24 cellular contexts compared by ENCODE assay signal in genomic region chr9:134179918-134180785, GRCh38. TPM values are rescaled to one million over a fixed set of nuclear protein-coding genes. Genes with fewer than 3 reads are reported as not detected.
DNase-seq lines count a peak whose midpoint lies in the region; ATAC-seq and TF ChIP-seq lines count a peak whose summit lies in the region.
"Had no signal": no experiment of that assay in that cellular context is flagged by ENCODE, and none has a peak within 500 bp of the region (broad histone marks: within the 10 kb centered on the region; RNA-seq: fewer than 3 reads in every experiment).

No MANE protein-coding gene starts in this region.

- ATAC-seq in sciatic nerve, result no peak
- ATAC-seq in GM19035 (IDR thresholded peaks at IDR 0.05; ENCODE audit: unreplicated experiment), result no peak

- H3K27me3 Mint-ChIP-seq in immature natural killer cell (ENCODE audit: low read depth in 3 of 3), result peaks cover 16 to 22% (median 21%) of the 10 kb centered on the region in 3 donors
- H3K27me3 Mint-ChIP-seq: CD4-positive, alpha-beta memory T cell had no signal

- no peak for TF ChIP-seq CTCF in coronary artery (IDR thresholded peaks at IDR 0.05)

- DNase-seq in activated effector memory CD4-positive, alpha-beta T cell treated with anti-CD3 and anti-CD28 coated beads, Interleukin-2, amount 50 U/mL, for 16 hours, result peak; percentile 58
- no peak for DNase-seq in activated effector memory CD4-positive, alpha-beta T cell treated with Interleukin-2 at 50 U/mL for 16 hours
- DNase-seq in D341Med (ENCODE audit: low spot score) (peak; percentile 14), immature natural killer cell (no peak), sciatic nerve (ENCODE audit: low spot score) (peak; percentile 54), coronary artery (ENCODE audit: low spot score) (no peak), iPS-NIHi11 (ENCODE audit: low spot score) (no peak)
- DNase-seq: activated B cell treated with CpG ODN at 0.5 μM for 24 hours; amniotic stem cell; caudate nucleus; CD4-positive, alpha-beta memory T cell; DMS79; HFFc6; NCI-H1694 treated with DMSO at 0.1 percent for 48 hours; PC-9; small intestine; stimulated activated CD4-positive, alpha-beta T cell treated with anti-CD3 and anti-CD28 coated beads, Interleukin-4, amount 100 ng/mL, for 1 hour had no signal

- H3K27ac Mint-ChIP-seq in immature natural killer cell, result peak overlapping the region in 1 of 6 donors; percentile 53
- H3K27ac Mint-ChIP-seq: activated B cell treated with CpG ODN at 0.5 μM for 24 hours; activated T-helper 2 cell treated with anti-CD3 and anti-CD28 coated beads, Interferon-gamma antibody, Interleukin-2, Interleukin-4, amounts not matched to agents 10 μg/mL and 5 μg/mL and 100 μg/mL, durations not matched to agents 14 hours and 24 hours and 36 hours; HFFc6 had no signal

- peaks cover 0 to 2% (median 0%) of the 10 kb centered on the region in 6 donors for H3K9me3 Mint-ChIP-seq in immature natural killer cell
- H3K9me3 Mint-ChIP-seq: activated B cell treated with CpG ODN at 0.5 μM for 24 hours had no signal

- H3K4me1 Mint-ChIP-seq in immature natural killer cell, result peaks cover 38 to 41% of the 10 kb centered on the region in 2 donors

- H3K4me3 ChIP-seq in coronary artery, result no peak overlapping the region
- H3K4me3 ChIP-seq: esophagus muscularis mucosa, PC-9, vagina had no signal

- no peaks in the 10 kb centered on the region for H3K36me3 Mint-ChIP-seq in immature natural killer cell
- H3K36me3 Mint-ChIP-seq: CD4-positive, alpha-beta memory T cell had no signal

- intact Hi-C loops in sciatic nerve (cut with DNase I), result loop anchor here (10.0 kb wide), 1 partner anchor 145 kb away; the partner anchor contains the start of gene RXRA

- no peak overlapping the region for H3K27ac ChIP-seq in coronary artery
- H3K27ac ChIP-seq: esophagus muscularis mucosa, parathyroid adenoma, PC-9, vagina had no signal

- peak overlapping the region in 4 of 5 donors; percentile 12 to 71 (median 55) for H3K4me3 Mint-ChIP-seq in immature natural killer cell
- H3K4me3 Mint-ChIP-seq: activated B cell treated with CpG ODN at 0.5 μM for 24 hours, HFFc6 had no signal

RNA-seq across cellular contexts. Expression of gene RNU6ATAC, which starts 15.8 kb away (rescaled TPM):
- not detected for polyA plus RNA-seq in immature natural killer cell
- 193 TPM for total RNA-seq in sciatic nerve
- total RNA-seq: lung microvascular endothelial cell, SK-MEL-5, vagina had no signal
- polyA plus RNA-seq: CD4-positive, alpha-beta memory T cell; small intestine had no signal

RNA-seq across cellular contexts. Expression of gene WDR5, which starts 44.3 kb away (rescaled TPM):
- polyA plus RNA-seq in immature natural killer cell, result 10 to 100 TPM; 11.2 to 15.1 (median 14.7) TPM
- 24.9 TPM for total RNA-seq in sciatic nerve

Comparison
In these comparisons a context has a peak if more than half of its experiments do, and no peak if none do; other contexts are left out.
1. DNase-seq: peak in activated effector memory CD4-positive, alpha-beta T cell treated with anti-CD3 and anti-CD28 coated beads, Interleukin-2, amount 50 U/mL, for 16 hours (single experiment), D341Med (single experiment) and sciatic nerve (single experiment); none in activated effector memory CD4-positive, alpha-beta T cell treated with Interleukin-2 at 50 U/mL for 16 hours (single experiment), immature natural killer cell (0 of 3), coronary artery (single experiment) and iPS-NIHi11 (single experiment).